ENCODE assay signal across 11 cellular contexts in the genomic region with DNA sequence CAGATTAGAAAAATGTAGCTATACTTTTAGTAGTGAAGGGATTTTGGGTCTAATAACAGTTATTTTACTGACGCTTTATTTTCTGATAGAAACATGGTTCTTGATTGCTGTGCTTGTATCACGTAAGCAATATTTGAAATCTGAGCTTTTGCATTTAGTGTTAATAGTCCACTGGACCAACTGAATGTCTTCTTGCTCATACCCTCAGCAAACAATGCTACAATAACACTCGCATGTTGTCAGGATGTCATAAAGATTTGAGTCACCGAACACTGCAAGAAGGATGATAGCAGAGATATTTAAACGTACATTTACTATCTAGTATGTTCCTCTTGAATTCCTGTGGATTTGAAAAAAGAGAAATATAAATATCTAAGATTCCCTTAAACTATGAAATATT. TPM values are rescaled to one million over a fixed set of nuclear protein-coding genes. Genes with fewer than 3 reads are reported as not detected.
DNase-seq lines count a peak whose midpoint lies in the region; ATAC-seq and TF ChIP-seq lines count a peak whose summit lies in the region.
"Had no signal": no experiment of that assay in that cellular context is flagged by ENCODE, and none has a peak within 500 bp of the region (broad histone marks: within the 10 kb centered on the region; RNA-seq: fewer than 3 reads in every experiment).

No MANE protein-coding gene starts in this region.

- no peaks in the 10 kb centered on the region for H3K9me3 Mint-ChIP-seq in CD8-positive, alpha-beta T cell
- peaks cover 0 to 5% (median 0%) of the 10 kb centered on the region in 11 donors for H3K9me3 Mint-ChIP-seq in naive thymus-derived CD4-positive, alpha-beta T cell

- TF ChIP-seq CTCF in CD8-positive, alpha-beta T cell (IDR thresholded peaks at IDR 0.05), result no peak
- TF ChIP-seq CTCF in OCI-LY7 (conservative IDR thresholded peaks at IDR 0.05; ENCODE audit: low read length), result no peak
- TF ChIP-seq CTCF in choroid plexus epithelial cell (conservative IDR thresholded peaks at IDR 0.05; ENCODE audit: low read depth, low read length), result no peak

- peaks cover 7% of the 10 kb centered on the region for H3K36me3 Mint-ChIP-seq in CD8-positive, alpha-beta T cell
- peaks cover 0 to 16% (median 0%) of the 10 kb centered on the region in 5 donors for H3K36me3 Mint-ChIP-seq in naive thymus-derived CD4-positive, alpha-beta T cell

- H3K79me2 ChIP-seq in OCI-LY7 (ENCODE audit: insufficient read depth, low read depth, low read length), result peaks cover 100% of the 10 kb centered on the region

- H3K4me1 ChIP-seq in CD8-positive, alpha-beta T cell (ENCODE audit: insufficient read depth, low read length), result peaks cover 92% of the 10 kb centered on the region
- peaks cover 58% of the 10 kb centered on the region for H3K4me1 ChIP-seq in OCI-LY7 (ENCODE audit: insufficient read depth, low read length, poor library complexity, severe bottlenecking)
- H3K4me1 ChIP-seq in naive thymus-derived CD4-positive, alpha-beta T cell (ENCODE audit: control insufficient read depth in 2 of 2, insufficient read depth in 2 of 2, low read length in 2 of 2), result peaks cover 75 to 80% of the 10 kb centered on the region in 2 donors

- H3K9me3 ChIP-seq in CD8-positive, alpha-beta T cell (ENCODE audit: low read length), result no peaks in the 10 kb centered on the region
- no peaks in the 10 kb centered on the region for H3K9me3 ChIP-seq in OCI-LY7 (ENCODE audit: low read length)
- H3K9me3 ChIP-seq in naive thymus-derived CD4-positive, alpha-beta T cell (ENCODE audit: control insufficient read depth in 2 of 3, low read length in 3 of 3), result no peaks in the 10 kb centered on the region

- no peak overlapping the region for H3K27ac Mint-ChIP-seq in CD8-positive, alpha-beta T cell
- H3K27ac Mint-ChIP-seq in naive thymus-derived CD4-positive, alpha-beta T cell, result peak overlapping the region in 5 of 9 donors; percentile 29 to 90 (median 57)

- H3K4me1 Mint-ChIP-seq in CD8-positive, alpha-beta T cell (ENCODE audit: low read depth), result peaks cover 93% of the 10 kb centered on the region
- H3K4me1 Mint-ChIP-seq in naive thymus-derived CD4-positive, alpha-beta T cell, result peaks cover 75 to 97% (median 89%) of the 10 kb centered on the region in 7 donors

- CTCF ChIA-PET in CD8-positive, alpha-beta T cell (lab: Charles Lee), result interaction anchor here (0.6 to 2.1 kb wide), 5 partner anchors 10 to 189 kb away, joined by 3 to 9 read pairs (median 3); no protein-coding TSS in a partner anchor
- CTCF ChIA-PET in OCI-LY7 (lab: Charles Lee; ENCODE audit: unreplicated experiment), result no interaction called here
- CTCF ChIA-PET in naive thymus-derived CD4-positive, alpha-beta T cell (lab: Charles Lee), result interaction anchor here (0.6 kb wide), 2 partner anchors 72 to 92 kb away, joined by 3 to 4 read pairs; no protein-coding TSS in a partner anchor

- DNase-seq in CD8-positive, alpha-beta T cell, result no peak
- no peak for DNase-seq in OCI-LY7 (ENCODE audit: low spot score)
- DNase-seq in choroid plexus epithelial cell (ENCODE audit: low read depth), result peak; percentile 56
- DNase-seq in naive thymus-derived CD4-positive, alpha-beta T cell, result no peak
- no peak for DNase-seq in NCI-H1694 (lab: John Stamatoyannopoulos, UW)
- DNase-seq in T-helper 1 cell, result no peak
- DNase-seq: DMS79; NCI-H774; stimulated activated naive CD4-positive, alpha-beta T cell treated with Interleukin-2 at 50 U/mL for 16 hours had no signal

- BruUV-seq in OCI-LY7 (replicated peaks; lab: Mats Ljungman, UMichigan), result TSS peak; percentile 3

- no peaks in the 10 kb centered on the region for H3K27me3 ChIP-seq in CD8-positive, alpha-beta T cell (ENCODE audit: insufficient read depth, low read length)
- no peaks in the 10 kb centered on the region for H3K27me3 ChIP-seq in naive thymus-derived CD4-positive, alpha-beta T cell (ENCODE audit: control insufficient read depth in 2 of 2, insufficient read depth in 2 of 2, low read length in 2 of 2)

- no peak overlapping the region for H3K4me2 ChIP-seq in OCI-LY7 (ENCODE audit: low read length)

- ATAC-seq in CD8-positive, alpha-beta T cell, result no peak
- ATAC-seq in naive thymus-derived CD4-positive, alpha-beta T cell, result no peak
- ATAC-seq in GM18909 (IDR thresholded peaks at IDR 0.05; ENCODE audit: poor library complexity, unreplicated experiment) (no peak), HG02588 (IDR thresholded peaks at IDR 0.05; ENCODE audit: unreplicated experiment) (no peak)

- peak overlapping the region; percentile 44 for H3K4me3 Mint-ChIP-seq in CD8-positive, alpha-beta T cell
- H3K4me3 Mint-ChIP-seq in naive thymus-derived CD4-positive, alpha-beta T cell, result peak overlapping the region; percentile 49 to 81 (median 64)

- no peak overlapping the region for H2AFZ ChIP-seq in OCI-LY7 (ENCODE audit: low read length)

- no peaks in the 10 kb centered on the region for H3K27me3 Mint-ChIP-seq in CD8-positive, alpha-beta T cell (ENCODE audit: low read depth)
- H3K27me3 Mint-ChIP-seq in naive thymus-derived CD4-positive, alpha-beta T cell, result no peaks in the 10 kb centered on the region

- no peak overlapping the region for H3K4me3 ChIP-seq in CD8-positive, alpha-beta T cell (ENCODE audit: low read depth, low read length)
- H3K4me3 ChIP-seq in OCI-LY7 (ENCODE audit: low read depth, low read length, poor library complexity, severe bottlenecking) (no peak overlapping the region), choroid plexus epithelial cell (ENCODE audit: low read depth, low read length) (no peak overlapping the region)
- H3K4me3 ChIP-seq in naive thymus-derived CD4-positive, alpha-beta T cell (ENCODE audit: low read length), result no peak overlapping the region

- H3K9me2 ChIP-seq in OCI-LY7 (ENCODE audit: insufficient read depth, low read length), result no peaks in the 10 kb centered on the region

- POLR2A ChIA-PET in CD8-positive, alpha-beta T cell (lab: Charles Lee), result interaction anchor here (0.7 to 1.8 kb wide), 6 partner anchors 8 to 190 kb away, joined by 3 to 7 read pairs (median 4); a partner anchor contains a TSS
- POLR2A ChIA-PET in OCI-LY7 (lab: Charles Lee), result interaction anchor here (0.5 to 1.8 kb wide), 5 partner anchors 8 to 282 kb away, joined by 3 to 6 read pairs (median 4); no protein-coding TSS in a partner anchor
- POLR2A ChIA-PET in naive thymus-derived CD4-positive, alpha-beta T cell (lab: Charles Lee), result interaction anchor here (0.6 to 3.2 kb wide), 6 partner anchors 10 to 190 kb away, joined by 3 to 16 read pairs (median 4); a partner anchor contains a TSS

- no peaks in the 10 kb centered on the region for H3K36me3 ChIP-seq in CD8-positive, alpha-beta T cell (ENCODE audit: insufficient read depth, low read length)
- peaks cover 26% of the 10 kb centered on the region for H3K36me3 ChIP-seq in OCI-LY7 (ENCODE audit: insufficient read depth, low read length)
- H3K36me3 ChIP-seq in naive thymus-derived CD4-positive, alpha-beta T cell (ENCODE audit: control insufficient read depth in 2 of 3, insufficient read depth in 3 of 3, low read length in 3 of 3), result no peaks in the 10 kb centered on the region

- intact Hi-C loops in CD8-positive, alpha-beta T cell (cut with DNase I, micrococcal nuclease), result loop anchor here (5.0 kb wide), 3 partner anchors 33 to 103 kb away; no protein-coding TSS in a partner anchor
- intact Hi-C loops in OCI-LY7 (cut with micrococcal nuclease; ENCODE audit: unreplicated experiment), result no loop called here
- intact Hi-C loops in naive thymus-derived CD4-positive, alpha-beta T cell (cut with micrococcal nuclease), result loop anchor here (2.0 to 5.0 kb wide), 2 partner anchors 23 to 33 kb away; no protein-coding TSS in a partner anchor

- H4K20me1 ChIP-seq in OCI-LY7 (ENCODE audit: insufficient read depth, low read length), result peaks cover 75% of the 10 kb centered on the region

- no peak overlapping the region for H3K27ac ChIP-seq in CD8-positive, alpha-beta T cell (ENCODE audit: low read depth, low read length)
- H3K27ac ChIP-seq in OCI-LY7 (ENCODE audit: low read depth, low read length, poor library complexity, severe bottlenecking), result no peak overlapping the region
- peak overlapping the region; percentile 1 for H3K27ac ChIP-seq in naive thymus-derived CD4-positive, alpha-beta T cell (ENCODE audit: low read depth, low read length)

RNA-seq across cellular contexts. Expression of a gene that starts 7.5 kb away (rescaled TPM):
- 100 to 1,000 TPM; 171 to 195 TPM for total RNA-seq in CD8-positive, alpha-beta T cell
- 46.3 and 58.4 TPM in 2 replicates for total RNA-seq in OCI-LY7 (2014; rRNA removed; shearing (Covaris generic))
- 65.1 and 67.1 TPM in 2 replicates for total RNA-seq in OCI-LY7 (2022)
- total RNA-seq in naive thymus-derived CD4-positive, alpha-beta T cell, result 100 to 1,000 TPM in 4 of 5 experiments, 10 to 100 TPM in 1; 86.0 to 142 (median 125) TPM
- 1 to 10 TPM; 3.3 to 7.6 TPM for polyA plus RNA-seq in naive thymus-derived CD4-positive, alpha-beta T cell
